Comparison of ENCODE assay signal across 8 cellular contexts in the genomic region with DNA sequence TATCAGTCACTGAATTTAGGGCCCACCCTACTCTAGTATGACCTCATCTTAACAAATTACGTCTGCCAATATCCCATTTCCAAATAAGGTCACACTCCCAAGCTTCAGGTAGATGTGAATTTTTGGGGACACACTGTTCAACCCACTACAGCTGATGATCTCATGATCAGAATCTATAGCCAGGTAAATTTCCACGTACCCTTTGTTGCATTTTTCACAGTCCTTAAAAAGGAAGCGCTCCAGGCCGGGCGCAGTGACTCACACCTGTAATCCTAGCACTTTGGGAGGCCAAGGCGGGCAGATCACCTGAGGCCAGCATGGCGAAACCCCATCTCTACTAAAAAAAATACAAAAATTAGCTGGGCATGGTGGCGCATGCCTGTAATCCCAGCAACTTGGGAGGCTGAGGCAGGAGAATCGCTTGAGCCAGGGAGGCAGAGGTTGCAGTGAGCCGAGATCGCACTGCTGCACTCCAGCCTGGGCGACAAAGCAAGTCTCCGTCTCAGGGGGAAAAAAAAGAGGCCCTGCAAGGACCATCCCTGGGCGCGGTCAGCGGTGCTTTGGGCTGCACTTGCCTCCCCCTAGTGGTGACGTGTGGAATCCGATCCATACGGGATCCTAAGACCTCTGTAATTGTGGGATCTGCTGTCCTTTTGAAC. TPM values are rescaled to one million over a fixed set of nuclear protein-coding genes. Genes with fewer than 3 reads are reported as not detected.
A peak's percentile ranks its signal among the peaks of the same experiment; 100 is the strongest.
DNase-seq lines count a peak whose midpoint lies in the region; ATAC-seq, FAIRE-seq and TF ChIP-seq lines count a peak whose summit lies in the region.
"Not testable (repeated sequence)": the region's sequence is repeated elsewhere in the genome, so short reads cannot be mapped to it uniquely, and the experiment has no call there.

No MANE protein-coding gene starts in this region.

- POLR2A ChIA-PET in WTC11 (lab: Charles Lee): not testable (repeated sequence)

- not testable (repeated sequence) for H3K9me3 ChIP-seq in astrocyte (ENCODE audit: insufficient read depth, low read depth, low read length)

- not testable (repeated sequence) for H2AFZ ChIP-seq in astrocyte (ENCODE audit: low read depth, low read length)

- not testable (repeated sequence) for H3K9ac ChIP-seq in astrocyte (ENCODE audit: low read length)

- H3K79me2 ChIP-seq in astrocyte (ENCODE audit: insufficient read depth, low read length): not testable (repeated sequence)

- not testable (repeated sequence) for H4K20me1 ChIP-seq in astrocyte (ENCODE audit: insufficient read depth, low read length)

- H3K4me2 ChIP-seq in astrocyte (ENCODE audit: low read length): not testable (repeated sequence)

- H3K4me3 Mint-ChIP-seq in WTC11; astrocyte (ENCODE audit: unreplicated experiment); natural killer cell treated with Interleukin-12 subunit alpha and Interleukin-12 subunit beta and Interleukin-15 and Interleukin-18, amount 100 ng/mL, for 72 hours: not testable (repeated sequence)

- not testable (repeated sequence) for H3K36me3 Mint-ChIP-seq in WTC11; natural killer cell treated with Interleukin-12 subunit alpha and Interleukin-12 subunit beta and Interleukin-15 and Interleukin-18, amount 100 ng/mL, for 72 hours
- H3K36me3 Mint-ChIP-seq in astrocyte (ENCODE audit: low read depth, unreplicated experiment): peaks cover 12% of the 10 kb centered on the region

- peak; percentile 88 for ATAC-seq in WTC11
- peak; percentile 76 to 82 for ATAC-seq in natural killer cell treated with Interleukin-12 subunit alpha and Interleukin-12 subunit beta and Interleukin-15 and Interleukin-18, amount 100 ng/mL, for 72 hours

- H3K4me1 ChIP-seq in astrocyte (ENCODE audit: insufficient read depth, low read length): not testable (repeated sequence)

- not testable (repeated sequence) for H3K27me3 ChIP-seq in astrocyte (ENCODE audit: insufficient read depth, low read length)

- CTCF ChIA-PET in WTC11 (lab: Charles Lee): interaction anchor here (0.5 to 1.5 kb wide), 6 partner anchors 9 to 1028 kb away, joined by 3 to 6 read pairs (median 4); no protein-coding TSS in a partner anchor

- H3K27ac Mint-ChIP-seq in WTC11; astrocyte (ENCODE audit: unreplicated experiment): not testable (repeated sequence)
- peak overlapping the region in 1 of 2 donors; percentile 60 for H3K27ac Mint-ChIP-seq in natural killer cell treated with Interleukin-12 subunit alpha and Interleukin-12 subunit beta and Interleukin-15 and Interleukin-18, amount 100 ng/mL, for 72 hours

- H3K4me1 Mint-ChIP-seq in WTC11; astrocyte (ENCODE audit: low read depth, unreplicated experiment); natural killer cell treated with Interleukin-12 subunit alpha and Interleukin-12 subunit beta and Interleukin-15 and Interleukin-18, amount 100 ng/mL, for 72 hours (ENCODE audit: low read depth in 2 of 2): not testable (repeated sequence)

- peak; percentile 95 for DNase-seq in D721Med (ENCODE audit: insufficient read length, low spot score)
- DNase-seq in HuH-7 (ENCODE audit: low spot score): peak; percentile 85
- peak; percentile 65 for DNase-seq in NCI-H82 treated with DMSO at 0.1 percent for 48 hours (lab: John Stamatoyannopoulos, UW; ENCODE audit: unreplicated experiment)
- DNase-seq in WTC11 (ENCODE audit: low spot score): peak; percentile 90
- DNase-seq in astrocyte (ENCODE audit: low read depth): peak; percentile 39
- DNase-seq in glomerular endothelial cell (ENCODE audit: extremely low read depth, low read depth, low spot score): peak; percentile 41
- peak; percentile 82 for DNase-seq in natural killer cell treated with Interleukin-12 subunit alpha and Interleukin-12 subunit beta and Interleukin-15 and Interleukin-18, amount 100 ng/mL, for 72 hours (ENCODE audit: low spot score)
- peak in 5 of 6 experiments; percentile 10 to 45 (median 25) for DNase-seq in stimulated activated naive CD4-positive, alpha-beta T cell (lab: John Stamatoyannopoulos, UW)

- not testable (repeated sequence) for H3K9me3 Mint-ChIP-seq in WTC11; astrocyte (ENCODE audit: unreplicated experiment); natural killer cell treated with Interleukin-12 subunit alpha and Interleukin-12 subunit beta and Interleukin-15 and Interleukin-18, amount 100 ng/mL, for 72 hours

- H3K27ac ChIP-seq in astrocyte (ENCODE audit: low read depth, low read length): not testable (repeated sequence)

- H3K27me3 Mint-ChIP-seq in WTC11 (ENCODE audit: low read depth); astrocyte (ENCODE audit: low read depth, unreplicated experiment); natural killer cell treated with Interleukin-12 subunit alpha and Interleukin-12 subunit beta and Interleukin-15 and Interleukin-18, amount 100 ng/mL, for 72 hours: not testable (repeated sequence)

- TF ChIP-seq CTCF in D721Med (IDR thresholded peaks at IDR 0.05; ENCODE audit: insufficient read depth, missing control alignments) (peak; percentile 68), WTC11 (IDR thresholded peaks at IDR 0.05) (peak; percentile 89), astrocyte (IDR thresholded peaks at IDR 0.05; ENCODE audit: insufficient read depth, low read depth, low read length) (peak; percentile 86)

- H3K4me3 ChIP-seq in astrocyte (ENCODE audit: insufficient read depth, low read depth, low read length): not testable (repeated sequence)

- not testable (repeated sequence) for H3K36me3 ChIP-seq in astrocyte (ENCODE audit: insufficient read depth, low read length)

- FAIRE-seq in D721Med (lab: Jason Lieb, UNC); astrocyte (lab: Jason Lieb, UNC): not testable (repeated sequence)

TF ChIP-seq in WTC11, 78 proteins besides CTCF, POLR2A, EP300 and RAD21:
- TF ChIP-seq SP1 (CRISPR knock-in tag; conservative IDR thresholded peaks at IDR 0.05): 0 out of 2 replicates have a peak, but pooled peaks have one; percentile 27
- TF ChIP-seq, protein P1, sequence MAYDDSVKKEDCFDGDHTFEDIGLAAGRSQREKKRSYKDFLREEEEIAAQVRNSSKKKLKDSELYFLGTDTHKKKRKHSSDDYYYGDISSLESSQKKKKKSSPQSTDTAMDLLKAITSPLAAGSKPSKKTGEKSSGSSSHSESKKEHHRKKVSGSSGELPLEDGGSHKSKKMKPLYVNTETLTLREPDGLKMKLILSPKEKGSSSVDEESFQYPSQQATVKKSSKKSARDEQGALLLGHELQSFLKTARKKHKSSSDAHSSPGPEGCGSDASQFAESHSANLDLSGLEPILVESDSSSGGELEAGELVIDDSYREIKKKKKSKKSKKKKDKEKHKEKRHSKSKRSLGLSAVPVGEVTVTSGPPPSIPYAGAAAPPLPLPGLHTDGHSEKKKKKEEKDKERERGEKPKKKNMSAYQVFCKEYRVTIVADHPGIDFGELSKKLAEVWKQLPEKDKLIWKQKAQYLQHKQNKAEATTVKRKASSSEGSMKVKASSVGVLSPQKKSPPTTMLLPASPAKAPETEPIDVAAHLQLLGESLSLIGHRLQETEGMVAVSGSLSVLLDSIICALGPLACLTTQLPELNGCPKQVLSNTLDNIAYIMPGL (CRISPR knock-in tag; IDR thresholded peaks at IDR 0.05): 0 out of 2 replicates have a peak, but pooled peaks have one; percentile 24
- TF ChIP-seq TCF7 (CRISPR knock-in tag; IDR thresholded peaks at IDR 0.05; ENCODE audit: low read depth): 0 out of 2 replicates have a peak, but pooled peaks have one; percentile 30
- TF ChIP-seq ZNF232 (CRISPR knock-in tag; IDR thresholded peaks at IDR 0.05): 0 out of 2 replicates have a peak, but pooled peaks have one; percentile 22

RNA-seq across cellular contexts. Expression of gene P2RX4, which starts 20.1 kb away (rescaled TPM):
- 13.9 to 14.6 TPM (median 14.3 TPM) in 3 replicates for total RNA-seq in WTC11 (2021)
- 13.9 and 14.3 TPM in 2 replicates for total RNA-seq in astrocyte
- total RNA-seq in glomerular endothelial cell: 204 and 244 TPM in 2 replicates
- 10 to 100 TPM; 39.8 to 46.6 TPM for total RNA-seq in natural killer cell treated with Interleukin-12 subunit alpha and Interleukin-12 subunit beta and Interleukin-15 and Interleukin-18, amount 100 ng/mL, for 72 hours

Comparison
In these comparisons a context has a peak if more than half of its experiments do, and no peak if none do; other contexts are left out.
1. DNase-seq: peak in every context shown above with its lines; median percentile 95 in D721Med; 90 in WTC11; 85 in HuH-7; 82 in natural killer cell treated with Interleukin-12 subunit alpha and Interleukin-12 subunit beta and Interleukin-15 and Interleukin-18, amount 100 ng/mL, for 72 hours; 65 in NCI-H82 treated with DMSO at 0.1 percent for 48 hours; 41 in glomerular endothelial cell; 39 in astrocyte; 25 in stimulated activated naive CD4-positive, alpha-beta T cell.